ENCODE assay signal across 17 cellular contexts in genomic region chr2:46565364-46565763, GRCh38. TPM values are rescaled to one million over a fixed set of nuclear protein-coding genes. Genes with fewer than 3 reads are reported as not detected.
A peak's percentile ranks its signal among the peaks of the same experiment; 100 is the strongest.
DNase-seq lines count a peak whose midpoint lies in the region; ATAC-seq and TF ChIP-seq lines count a peak whose summit lies in the region.
"Had no signal": no experiment of that assay in that cellular context is flagged by ENCODE, and none has a peak within 500 bp of the region (broad histone marks: within the 10 kb centered on the region; RNA-seq: fewer than 3 reads in every experiment).

No MANE protein-coding gene starts in this region.

- intact Hi-C loops in natural killer cell (cut with micrococcal nuclease): no loop called here

- H3K27me3 Mint-ChIP-seq in natural killer cell (ENCODE audit: low read depth in 2 of 2) (no peaks in the 10 kb centered on the region), immature natural killer cell (ENCODE audit: low read depth in 3 of 3) (peaks cover 0 to 5% (median 0%) of the 10 kb centered on the region in 3 donors)
- no peaks in the 10 kb centered on the region for H3K27me3 Mint-ChIP-seq in natural killer cell treated with Interleukin-12 subunit alpha and Interleukin-12 subunit beta and Interleukin-15 and Interleukin-18, amount 100 ng/mL, for 72 hours

- peaks cover 82% of the 10 kb centered on the region for H3F3A ChIP-seq in MM.1S (ENCODE audit: insufficient read depth, low read length)

- peaks cover 66% of the 10 kb centered on the region for H3K79me2 ChIP-seq in MM.1S (ENCODE audit: low read length)

- DNase-seq in natural killer cell: no peak
- no peak for DNase-seq in natural killer cell treated with Interleukin-12 subunit alpha and Interleukin-12 subunit beta and Interleukin-15 and Interleukin-18, amount 100 ng/mL, for 72 hours (ENCODE audit: low spot score)
- peak; percentile 72 for DNase-seq in MM.1S
- DNase-seq in immature natural killer cell: no peak
- no peak for DNase-seq in HuH-7 (ENCODE audit: low spot score)
- DNase-seq in COLO829 (ENCODE audit: low spot score): no peak
- DNase-seq in NCI-H226: no peak
- DNase-seq: C1 segment of cervical spinal cord, DMS79, GM23248, MG63, NCI-H1417 treated with DMSO at 0.1 percent for 48 hours, NCI-H2029, NCI-H524 treated with DMSO at 0.1 percent for 48 hours, SHP77 had no signal

- no peaks in the 10 kb centered on the region for H3K9me2 ChIP-seq in MM.1S (replicated peaks; ENCODE audit: insufficient read depth, low read length)

- no peak overlapping the region for H3K9ac ChIP-seq in MM.1S (ENCODE audit: low read length)
- H3K9ac ChIP-seq: GM23248, KMS-11 had no signal

- no peak overlapping the region for H3K4me3 ChIP-seq in MM.1S (ENCODE audit: low read length)
- H3K4me3 ChIP-seq: GM23248, MG63 had no signal

- peak overlapping the region; percentile 85 to 99 for H3K27ac Mint-ChIP-seq in natural killer cell
- peak overlapping the region in 1 of 2 donors; percentile 17 for H3K27ac Mint-ChIP-seq in natural killer cell treated with Interleukin-12 subunit alpha and Interleukin-12 subunit beta and Interleukin-15 and Interleukin-18, amount 100 ng/mL, for 72 hours
- H3K27ac Mint-ChIP-seq in immature natural killer cell: peak overlapping the region; percentile 67 to 97 (median 74)
- H3K27ac Mint-ChIP-seq: T-helper 1 cell treated with Interleukin-12 subunit alpha and Interleukin-12 subunit beta and Interleukin-4 antibody, amounts not matched to agents 30 μg/mL and 1 μg/mL, for 36 hours had no signal

- ATAC-seq in natural killer cell: no peak
- ATAC-seq in natural killer cell treated with Interleukin-12 subunit alpha and Interleukin-12 subunit beta and Interleukin-15 and Interleukin-18, amount 100 ng/mL, for 72 hours: no peak

- H3K9me3 ChIP-seq in MM.1S (replicated peaks; ENCODE audit: insufficient read depth, low read length): no peaks in the 10 kb centered on the region
- H3K9me3 ChIP-seq: MG63 had no signal

- H3K9me3 Mint-ChIP-seq in natural killer cell (no peaks in the 10 kb centered on the region), immature natural killer cell (no peaks in the 10 kb centered on the region)
- H3K9me3 Mint-ChIP-seq in natural killer cell treated with Interleukin-12 subunit alpha and Interleukin-12 subunit beta and Interleukin-15 and Interleukin-18, amount 100 ng/mL, for 72 hours: no peaks in the 10 kb centered on the region
- H3K9me3 Mint-ChIP-seq: T-helper 1 cell treated with Interleukin-12 subunit alpha and Interleukin-12 subunit beta and Interleukin-4 antibody, amounts not matched to agents 30 μg/mL and 1 μg/mL, for 36 hours had no signal

- no peaks in the 10 kb centered on the region for H3K27me3 ChIP-seq in MM.1S (replicated peaks; ENCODE audit: insufficient read depth, low read length)
- H3K27me3 ChIP-seq: MG63 had no signal

- peak overlapping the region; percentile 44; the same call in 1 of the 2 replicates for H3K4me2 ChIP-seq in MM.1S (ENCODE audit: low read depth, low read length)
- H3K4me2 ChIP-seq: KMS-11 had no signal

- no peaks in the 10 kb centered on the region for H3K36me3 ChIP-seq in MM.1S (replicated peaks; ENCODE audit: insufficient read depth, low read length)

- H3K36me3 Mint-ChIP-seq in natural killer cell: no peaks in the 10 kb centered on the region
- H3K36me3 Mint-ChIP-seq in natural killer cell treated with Interleukin-12 subunit alpha and Interleukin-12 subunit beta and Interleukin-15 and Interleukin-18, amount 100 ng/mL, for 72 hours: no peaks in the 10 kb centered on the region
- H3K36me3 Mint-ChIP-seq in immature natural killer cell: peaks cover 0 to 5% (median 1%) of the 10 kb centered on the region in 3 donors

- H2AFZ ChIP-seq in MM.1S (ENCODE audit: low read length): no peak overlapping the region
- H2AFZ ChIP-seq: GM23248 had no signal

- H4K20me1 ChIP-seq in MM.1S (ENCODE audit: insufficient read depth, low read length): no peaks in the 10 kb centered on the region

- H3K4me3 Mint-ChIP-seq in natural killer cell: no peak overlapping the region
- no peak overlapping the region for H3K4me3 Mint-ChIP-seq in natural killer cell treated with Interleukin-12 subunit alpha and Interleukin-12 subunit beta and Interleukin-15 and Interleukin-18, amount 100 ng/mL, for 72 hours
- no peak overlapping the region for H3K4me3 Mint-ChIP-seq in immature natural killer cell
- H3K4me3 Mint-ChIP-seq: T-helper 1 cell treated with Interleukin-12 subunit alpha and Interleukin-12 subunit beta and Interleukin-4 antibody, amounts not matched to agents 30 μg/mL and 1 μg/mL, for 36 hours had no signal

- peaks cover 92% of the 10 kb centered on the region for H3K4me1 ChIP-seq in MM.1S (ENCODE audit: low read length)

- TF ChIP-seq CTCF in natural killer cell (IDR thresholded peaks at IDR 0.05) (no peak), MM.1S (IDR thresholded peaks at IDR 0.05; ENCODE audit: low read length) (no peak)

- peak overlapping the region; percentile 96 for H3K27ac ChIP-seq in MM.1S (ENCODE audit: low read length)
- H3K27ac ChIP-seq: GM23248, KMS-11 had no signal

- H3K4me1 Mint-ChIP-seq in natural killer cell (peaks cover 84 to 87% of the 10 kb centered on the region in 2 donors), immature natural killer cell (peaks cover 83 to 94% of the 10 kb centered on the region in 2 donors)
- H3K4me1 Mint-ChIP-seq in natural killer cell treated with Interleukin-12 subunit alpha and Interleukin-12 subunit beta and Interleukin-15 and Interleukin-18, amount 100 ng/mL, for 72 hours (ENCODE audit: low read depth in 2 of 2): peaks cover 64 to 68% of the 10 kb centered on the region in 2 donors

RNA-seq across cellular contexts. Expression of gene ATP6V1E2, which starts 23.0 kb away (rescaled TPM):
- 10 to 100 TPM in 1 of 3 donors, 1 to 10 TPM in 2; 5.5 to 10.5 (median 7.9) TPM for total RNA-seq in natural killer cell
- total RNA-seq in natural killer cell treated with Interleukin-12 subunit alpha and Interleukin-12 subunit beta and Interleukin-15 and Interleukin-18, amount 100 ng/mL, for 72 hours: 1 to 10 TPM; 3.7 to 7.2 TPM
- polyA plus RNA-seq in immature natural killer cell: 1 to 10 TPM in 2 of 3 donors, not detected in 1; 4.6 to 5.3 TPM

RNA-seq across cellular contexts. Expression of gene RHOQ, which starts 23.1 kb away (rescaled TPM):
- total RNA-seq in natural killer cell: 100 to 1,000 TPM in 2 of 3 donors, 10 to 100 TPM in 1; 93.7 to 131 (median 102) TPM
- 10 to 100 TPM; 36.8 to 49.1 TPM for total RNA-seq in natural killer cell treated with Interleukin-12 subunit alpha and Interleukin-12 subunit beta and Interleukin-15 and Interleukin-18, amount 100 ng/mL, for 72 hours
- polyA plus RNA-seq in immature natural killer cell: 1 to 10 TPM; 4.2 to 5.3 (median 5.1) TPM

RNA-seq across cellular contexts. Expression of gene PIGF, which starts 51.5 kb away (rescaled TPM):
- 10 to 100 TPM; 12.3 to 25.4 (median 16.0) TPM for total RNA-seq in natural killer cell
- 10 to 100 TPM; 17.4 to 25.8 TPM for total RNA-seq in natural killer cell treated with Interleukin-12 subunit alpha and Interleukin-12 subunit beta and Interleukin-15 and Interleukin-18, amount 100 ng/mL, for 72 hours
- 10 to 100 TPM; 10.8 to 17.9 (median 15.3) TPM for polyA plus RNA-seq in immature natural killer cell

RNA-seq across cellular contexts. Expression of gene CRIPT, which starts 51.7 kb away (rescaled TPM):
- 10 to 100 TPM; 27.3 to 34.3 (median 30.3) TPM for total RNA-seq in natural killer cell
- 10 to 100 TPM in 1 of 2 donors, 1 to 10 TPM in 1; 5.8 to 11.6 TPM for total RNA-seq in natural killer cell treated with Interleukin-12 subunit alpha and Interleukin-12 subunit beta and Interleukin-15 and Interleukin-18, amount 100 ng/mL, for 72 hours
- 10 to 100 TPM in 2 of 3 donors, 1 to 10 TPM in 1; 9.7 to 18.9 (median 16.2) TPM for polyA plus RNA-seq in immature natural killer cell
